ENCODE assay signal across 7 cellular contexts in the genomic region with DNA sequence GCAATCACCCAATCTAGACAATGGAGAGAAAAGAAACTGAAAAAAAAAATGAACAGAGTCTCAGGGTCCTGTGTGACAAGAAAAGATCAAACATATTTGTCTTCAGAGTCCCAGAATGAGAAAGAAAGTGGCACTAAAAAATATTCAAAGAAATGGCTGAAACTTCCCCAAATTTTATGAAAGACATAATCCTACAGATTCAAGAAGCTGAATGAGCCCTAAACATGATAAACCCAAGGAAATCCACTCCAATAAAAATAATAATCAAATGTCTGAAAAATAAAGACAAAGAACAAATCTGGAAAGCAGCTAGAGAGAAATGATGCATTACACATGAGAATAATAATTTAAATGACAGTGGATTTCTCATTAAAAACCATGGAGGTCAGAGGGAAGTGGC.
"Had no signal": no experiment of that assay in that cellular context is flagged by ENCODE, and none has a peak within 500 bp of the region (broad histone marks: within the 10 kb centered on the region; RNA-seq: fewer than 3 reads in every experiment).

No MANE protein-coding gene starts in this region.

- H3K4me3 ChIP-seq: GM12878 had no signal

- ATAC-seq: GM12878 had no signal

- FAIRE-seq: G401.6, GM12878, GM12891, GM12892, GM18507 had no signal

- DNase-seq: GDM1, GF-D8 had no signal
